8 cellular contexts compared by ENCODE assay signal in the genomic region with DNA sequence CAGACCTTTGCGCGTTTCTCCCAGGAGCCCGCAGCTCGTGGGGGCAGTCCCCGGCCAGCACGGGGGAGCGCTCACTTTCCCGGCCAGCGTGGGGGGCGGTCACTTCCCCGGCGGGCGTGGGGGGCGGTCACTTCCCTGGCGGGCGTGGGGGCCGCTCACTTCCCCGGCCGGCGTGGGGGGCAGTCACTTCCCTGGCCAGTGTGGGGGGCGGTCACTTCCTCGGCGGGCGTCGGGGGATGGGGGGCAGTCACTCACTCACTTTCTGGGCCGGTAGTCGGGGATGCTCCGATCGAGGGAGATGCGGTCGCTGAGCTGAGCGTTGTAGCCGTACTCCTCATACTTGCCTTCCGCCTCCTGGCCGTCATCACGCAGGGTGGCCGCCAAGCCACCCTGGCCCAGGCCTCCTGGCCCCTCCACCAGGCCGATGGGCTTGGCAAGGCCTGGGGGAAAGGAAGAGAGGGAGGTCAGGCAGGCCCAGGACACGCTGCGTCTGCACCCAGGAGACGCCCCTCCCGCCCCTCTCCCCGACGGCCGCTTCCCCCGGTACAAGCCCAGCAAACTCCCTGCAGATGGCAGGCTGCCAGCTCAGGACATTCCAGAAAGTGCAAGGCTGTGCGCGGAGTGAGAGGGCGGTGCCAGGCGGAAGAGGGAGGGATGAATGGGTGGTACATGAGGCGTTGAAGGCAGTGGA. TPM values are rescaled to one million over a fixed set of nuclear protein-coding genes. Genes with fewer than 3 reads are reported as not detected.
DNase-seq lines count a peak whose midpoint lies in the region; ATAC-seq and TF ChIP-seq lines count a peak whose summit lies in the region.

No MANE protein-coding gene starts in this region.

- H3K27me3 ChIP-seq in ascending aorta: no peaks in the 10 kb centered on the region
- peaks cover 7% of the 10 kb centered on the region for H3K27me3 ChIP-seq in iPS DF 6.9 (ENCODE audit: control insufficient read depth, insufficient read depth, low read length)
- H3K27me3 ChIP-seq in testis: no peaks in the 10 kb centered on the region

- H3K27ac ChIP-seq in ascending aorta: peak overlapping the region; percentile 2 to 55
- H3K27ac ChIP-seq in iPS DF 6.9 (ENCODE audit: low read length): no peak overlapping the region
- peak overlapping the region; percentile 45 to 65 for H3K27ac ChIP-seq in testis

- WGBS in iPS DF 6.9 (ENCODE audit: insufficient coverage, insufficient read length): no CpG with 5 or more reads among the region's 51 CpGs
- WGBS in testis, 2 donors: 19 to 46% methylated on average over 14 to 42 of the region's 51 CpGs

- no peaks in the 10 kb centered on the region for H3K9me3 ChIP-seq in ascending aorta
- H3K9me3 ChIP-seq in iPS DF 6.9 (ENCODE audit: control insufficient read depth, insufficient read depth, low read length): no peaks in the 10 kb centered on the region
- H3K9me3 ChIP-seq in testis: no peaks in the 10 kb centered on the region

- TF ChIP-seq POLR2A in testis (IDR thresholded peaks at IDR 0.05): no peak

- H3K36me3 ChIP-seq in ascending aorta (no peaks in the 10 kb centered on the region), iPS DF 6.9 (ENCODE audit: control insufficient read depth, insufficient read depth, low read length) (no peaks in the 10 kb centered on the region), testis (ENCODE audit: low read depth, missing control alignments) (no peaks in the 10 kb centered on the region)

- H3K4me1 ChIP-seq in ascending aorta (no peaks in the 10 kb centered on the region), iPS DF 6.9 (ENCODE audit: control insufficient read depth, insufficient read depth, low read length) (peaks cover 15% of the 10 kb centered on the region), testis (peaks cover 14% of the 10 kb centered on the region)

- H3K4me3 ChIP-seq in ascending aorta (peak overlapping the region; percentile 37 to 62), iPS DF 6.9 (ENCODE audit: low read length) (peak overlapping the region; percentile 21; the same call in 1 of the 2 replicates), testis (no peak overlapping the region)

- no peak for ATAC-seq in HG03135 (IDR thresholded peaks at IDR 0.05; ENCODE audit: unreplicated experiment)
- no peak for ATAC-seq in HG03280 (IDR thresholded peaks at IDR 0.05; ENCODE audit: unreplicated experiment)
- ATAC-seq in HG03442 (IDR thresholded peaks at IDR 0.05; ENCODE audit: unreplicated experiment): no peak

- peak; percentile 13 for DNase-seq in DMS53 (lab: John Stamatoyannopoulos, UW)
- DNase-seq in DMS53 treated with DMSO at 0.1 percent for 48 hours (lab: John Stamatoyannopoulos, UW; ENCODE audit: unreplicated experiment): no peak
- peak in 1 of 2 donors; percentile 80 for DNase-seq in ascending aorta (ENCODE audit: low spot score in 2 of 2)
- no peak for DNase-seq in iPS DF 6.9 (ENCODE audit: low read depth, low spot score)
- DNase-seq in testis: peak; percentile 85

- intact Hi-C loops in ascending aorta (cut with DNase I): no loop called here
- intact Hi-C loops in testis (cut with DNase I; ENCODE audit: low total_unique reads): no loop called here

- TF ChIP-seq CTCF in ascending aorta (IDR thresholded peaks at IDR 0.05) (no peak), testis (IDR thresholded peaks at IDR 0.05) (no peak)

RNA-seq across cellular contexts. Expression of a gene that starts 43.3 kb away (rescaled TPM):
- total RNA-seq in ascending aorta (not detected), testis (1 to 10 TPM; 1.1 to 1.3 TPM)
- 1.5 TPM for polyA plus RNA-seq in testis (ENCODE audit: insufficient read depth, low read depth, low replicate concordance)

Comparison
In these comparisons a context has a peak if more than half of its experiments do, and no peak if none do; other contexts are left out.
1. DNase-seq: peak in DMS53 (single experiment) and testis (single experiment); none in DMS53 treated with DMSO at 0.1 percent for 48 hours (single experiment) and iPS DF 6.9 (single experiment).
2. H3K4me3 ChIP-seq: peak in ascending aorta (2 of 2) and iPS DF 6.9 (single experiment); none in testis (0 of 2).